In the genomic region with DNA sequence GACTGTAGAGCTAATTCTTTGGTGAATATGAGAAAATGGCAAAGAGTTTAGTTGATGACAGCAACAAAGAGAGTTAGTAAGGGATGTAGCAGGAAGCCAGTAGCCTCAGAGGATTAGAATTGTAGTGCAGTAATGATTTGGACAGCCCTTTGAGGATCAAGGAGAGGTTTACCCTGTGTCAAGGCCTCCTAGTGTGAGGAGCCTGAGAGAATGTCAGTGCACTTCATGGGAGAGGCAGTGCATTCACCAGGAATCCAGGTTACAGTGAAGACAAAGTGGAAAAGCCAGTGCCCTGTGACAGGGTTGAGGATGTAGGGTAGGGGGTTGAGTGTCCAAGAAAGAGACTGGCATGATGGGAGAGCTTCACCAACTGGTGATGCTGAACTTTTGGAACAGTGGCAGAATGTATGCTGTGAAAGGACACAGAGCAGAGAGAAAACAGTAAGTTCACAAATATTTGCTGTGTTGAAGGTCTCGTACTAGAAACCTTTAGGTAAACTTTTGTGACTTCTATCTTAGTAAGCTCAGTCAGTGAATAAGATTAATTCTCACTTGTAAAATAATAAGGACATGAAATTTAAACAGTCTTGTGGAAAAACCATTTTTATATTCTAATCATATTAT, we compare ENCODE assay signal across 2 cellular contexts.
A peak's percentile ranks its signal among the peaks of the same experiment; 100 is the strongest.
TF ChIP-seq lines count a peak whose summit lies in the region.

No MANE protein-coding gene starts in this region.

TF ChIP-seq in A549, 52 proteins besides CTCF, POLR2A, EP300 and RAD21 (continued from another document):
- TF ChIP-seq, protein P1, sequence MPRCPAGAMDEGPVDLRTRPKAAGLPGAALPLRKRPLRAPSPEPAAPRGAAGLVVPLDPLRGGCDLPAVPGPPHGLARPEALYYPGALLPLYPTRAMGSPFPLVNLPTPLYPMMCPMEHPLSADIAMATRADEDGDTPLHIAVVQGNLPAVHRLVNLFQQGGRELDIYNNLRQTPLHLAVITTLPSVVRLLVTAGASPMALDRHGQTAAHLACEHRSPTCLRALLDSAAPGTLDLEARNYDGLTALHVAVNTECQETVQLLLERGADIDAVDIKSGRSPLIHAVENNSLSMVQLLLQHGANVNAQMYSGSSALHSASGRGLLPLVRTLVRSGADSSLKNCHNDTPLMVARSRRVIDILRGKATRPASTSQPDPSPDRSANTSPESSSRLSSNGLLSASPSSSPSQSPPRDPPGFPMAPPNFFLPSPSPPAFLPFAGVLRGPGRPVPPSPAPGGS (IDR thresholded peaks at IDR 0.05): no peak
- TF ChIP-seq NR3C1 (IDR thresholded peaks at IDR 0.05) (no peak), NPAS2 (CRISPR knock-in tag; IDR thresholded peaks at IDR 0.05; ENCODE audit: borderline replicate concordance) (no peak)
TF ChIP-seq in A549: peak in this region for 0.

TF ChIP-seq in liver, 16 proteins besides CTCF, POLR2A, EP300 and RAD21 (continued from another document):
- TF ChIP-seq REST (IDR thresholded peaks at IDR 0.05): no peak
- peak; percentile 19 to 40 for TF ChIP-seq HNF4A (conservative IDR thresholded peaks at IDR 0.05)
